8 cellular contexts compared by ENCODE assay signal in the genomic region with DNA sequence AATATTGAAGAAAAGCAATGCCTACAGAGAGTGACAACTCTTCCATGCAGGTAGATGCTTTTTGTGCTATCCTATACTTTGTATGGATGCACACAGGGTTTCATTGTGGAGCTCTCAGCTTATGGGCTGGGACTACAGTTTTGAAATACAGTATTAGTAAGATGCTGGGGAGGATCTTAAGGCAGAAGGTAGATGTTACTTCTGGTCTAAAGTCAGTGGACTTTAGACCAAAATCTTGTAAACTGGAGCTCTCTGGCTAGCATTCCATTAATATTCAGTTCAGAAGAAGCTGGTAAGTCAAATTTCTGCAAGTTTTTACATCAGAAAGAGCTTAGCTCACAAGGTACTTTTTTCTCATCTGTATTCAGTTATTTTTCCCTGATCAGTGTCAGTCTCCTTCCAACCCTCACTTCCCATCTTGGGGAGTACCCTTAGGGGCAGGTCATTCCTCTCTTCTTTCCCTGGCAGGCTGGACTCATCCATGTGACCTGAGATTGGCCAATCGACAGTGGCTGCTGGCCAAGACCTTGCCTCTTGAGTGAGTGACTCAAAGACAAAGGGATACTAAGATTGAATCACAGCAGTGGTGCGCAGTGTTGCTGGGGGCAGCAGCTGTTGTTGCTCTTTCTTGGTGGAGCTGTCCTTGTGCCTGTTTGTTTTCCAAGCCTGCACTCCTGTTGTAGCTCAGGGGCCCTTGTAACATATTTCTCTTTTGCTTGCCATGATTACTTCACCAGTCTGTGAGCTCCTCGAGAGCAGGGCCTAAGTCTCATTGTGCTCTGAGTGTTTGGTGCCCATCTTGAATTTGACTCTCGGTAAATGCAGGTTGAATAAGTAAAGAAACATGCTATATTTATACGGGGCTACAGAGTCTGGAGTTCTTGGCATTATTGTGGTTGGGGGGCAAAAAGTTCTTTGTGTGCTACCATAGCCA. TPM values are rescaled to one million over a fixed set of nuclear protein-coding genes. Genes with fewer than 3 reads are reported as not detected.
DNase-seq lines count a peak whose midpoint lies in the region; ATAC-seq and TF ChIP-seq lines count a peak whose summit lies in the region.

No MANE protein-coding gene starts in this region.

- H3K4me3 ChIP-seq in epithelial cell of proximal tubule (ENCODE audit: low read depth, low read length): no peak overlapping the region

- ATAC-seq in activated CD8-positive, alpha-beta T cell treated with anti-CD3 and anti-CD28 coated beads, Interleukin-2, amount 10 ng/mL, durations not matched to agents 7 days and 5 days: no peak
- no peak for ATAC-seq in stimulated activated memory B cell treated with anti-CD40 and anti-IgM and Interleukin-4, amounts not matched to agents 10 μg/mL and 1 μg/mL and 100 μg/mL, for 72 hours

- peaks cover 52% of the 10 kb centered on the region for H3K4me1 Mint-ChIP-seq in activated CD8-positive, alpha-beta T cell treated with anti-CD3 and anti-CD28 coated beads, Interleukin-2, amount 10 ng/mL, durations not matched to agents 7 days and 5 days (ENCODE audit: low read depth)
- H3K4me1 Mint-ChIP-seq in stimulated activated memory B cell treated with anti-CD40 and anti-IgM and Interleukin-4, amounts not matched to agents 10 μg/mL and 1 μg/mL and 100 μg/mL, for 72 hours: peaks cover 50% of the 10 kb centered on the region

- no peak for TF ChIP-seq CTCF in epithelial cell of proximal tubule (conservative IDR thresholded peaks at IDR 0.05; ENCODE audit: low read depth, low read length)

- H3K27me3 Mint-ChIP-seq in activated CD8-positive, alpha-beta T cell treated with anti-CD3 and anti-CD28 coated beads, Interleukin-2, amount 10 ng/mL, durations not matched to agents 7 days and 5 days (ENCODE audit: low read depth): no peaks in the 10 kb centered on the region
- H3K27me3 Mint-ChIP-seq in stimulated activated memory B cell treated with anti-CD40 and anti-IgM and Interleukin-4, amounts not matched to agents 10 μg/mL and 1 μg/mL and 100 μg/mL, for 72 hours: no peaks in the 10 kb centered on the region

- peak overlapping the region; percentile 99 for H3K27ac Mint-ChIP-seq in activated CD8-positive, alpha-beta T cell treated with anti-CD3 and anti-CD28 coated beads, Interleukin-2, amount 10 ng/mL, durations not matched to agents 7 days and 5 days
- H3K27ac Mint-ChIP-seq in stimulated activated memory B cell treated with anti-CD40 and anti-IgM and Interleukin-4, amounts not matched to agents 10 μg/mL and 1 μg/mL and 100 μg/mL, for 72 hours: peak overlapping the region; percentile 100

- peaks cover 20% of the 10 kb centered on the region for H3K36me3 Mint-ChIP-seq in activated CD8-positive, alpha-beta T cell treated with anti-CD3 and anti-CD28 coated beads, Interleukin-2, amount 10 ng/mL, durations not matched to agents 7 days and 5 days (ENCODE audit: low read depth)
- peaks cover 6% of the 10 kb centered on the region for H3K36me3 Mint-ChIP-seq in stimulated activated memory B cell treated with anti-CD40 and anti-IgM and Interleukin-4, amounts not matched to agents 10 μg/mL and 1 μg/mL and 100 μg/mL, for 72 hours

- H3K4me3 Mint-ChIP-seq in activated CD8-positive, alpha-beta T cell treated with anti-CD3 and anti-CD28 coated beads, Interleukin-2, amount 10 ng/mL, durations not matched to agents 7 days and 5 days: peak overlapping the region; percentile 77
- H3K4me3 Mint-ChIP-seq in stimulated activated memory B cell treated with anti-CD40 and anti-IgM and Interleukin-4, amounts not matched to agents 10 μg/mL and 1 μg/mL and 100 μg/mL, for 72 hours: no peak overlapping the region

- H3K9me3 Mint-ChIP-seq in activated CD8-positive, alpha-beta T cell treated with anti-CD3 and anti-CD28 coated beads, Interleukin-2, amount 10 ng/mL, durations not matched to agents 7 days and 5 days (ENCODE audit: insufficient read depth): peaks cover 8% of the 10 kb centered on the region
- peaks cover 6% of the 10 kb centered on the region for H3K9me3 Mint-ChIP-seq in stimulated activated memory B cell treated with anti-CD40 and anti-IgM and Interleukin-4, amounts not matched to agents 10 μg/mL and 1 μg/mL and 100 μg/mL, for 72 hours

- DNase-seq in SIG-M5 treated with dmso at 0.1 percent for 504 hours (lab: John Stamatoyannopoulos, UW; ENCODE audit: unreplicated experiment): peak; percentile 42
- no peak for DNase-seq in SIG-M5 (lab: John Stamatoyannopoulos, UW)
- peak; percentile 94 for DNase-seq in NCI-H2196 treated with DMSO at 0.1 percent for 48 hours (lab: John Stamatoyannopoulos, UW; ENCODE audit: unreplicated experiment)
- DNase-seq in activated CD8-positive, alpha-beta T cell treated with anti-CD3 and anti-CD28 coated beads, Interleukin-2, amount 10 ng/mL, durations not matched to agents 7 days and 5 days: peak; percentile 56
- DNase-seq in epithelial cell of proximal tubule (ENCODE audit: low read depth): peak; percentile 84
- DNase-seq in midbrain (lab: John Stamatoyannopoulos, UW): peak; percentile 80
- no peak for DNase-seq in DMS114 treated with DMSO at 0.1 percent for 48 hours (lab: John Stamatoyannopoulos, UW; ENCODE audit: unreplicated experiment)

- POLR2A ChIA-PET in activated CD8-positive, alpha-beta T cell treated with anti-CD3 and anti-CD28 coated beads, Interleukin-2, amount 10 ng/mL, durations not matched to agents 7 days and 5 days (lab: Charles Lee): interaction anchor here (0.9 to 11.2 kb wide), 4 partner anchors 22 to 150 kb away, joined by 3 to 401 read pairs (median 3); partner anchors contain the start of gene RBM39

- CTCF ChIA-PET in activated CD8-positive, alpha-beta T cell treated with anti-CD3 and anti-CD28 coated beads, Interleukin-2, amount 10 ng/mL, durations not matched to agents 7 days and 5 days (lab: Charles Lee): interaction anchor here (0.6 to 2.3 kb wide), 6 partner anchors 8 to 185 kb away, joined by 3 to 48 read pairs (median 6); partner anchors contain the start of genes RBM39 and SCAND1

RNA-seq across cellular contexts. Expression of gene PHF20, which starts 2.8 kb away (rescaled TPM):
- 10 to 100 TPM; 53.6 to 61.5 TPM for total RNA-seq in activated CD8-positive, alpha-beta T cell treated with anti-CD3 and anti-CD28 coated beads, Interleukin-2, amount 10 ng/mL, durations not matched to agents 7 days and 5 days
- 19.0 and 28.4 TPM in 2 replicates for total RNA-seq in epithelial cell of proximal tubule

RNA-seq across cellular contexts. Expression of gene RBM39, which starts 26.9 kb away (rescaled TPM):
- total RNA-seq in activated CD8-positive, alpha-beta T cell treated with anti-CD3 and anti-CD28 coated beads, Interleukin-2, amount 10 ng/mL, durations not matched to agents 7 days and 5 days: 100 to 1,000 TPM; 333 to 358 TPM
- 117 and 148 TPM in 2 replicates for total RNA-seq in epithelial cell of proximal tubule

Comparison
In these comparisons a context has a peak if more than half of its experiments do, and no peak if none do; other contexts are left out.
1. DNase-seq: peak in SIG-M5 treated with dmso at 0.1 percent for 504 hours (single experiment), NCI-H2196 treated with DMSO at 0.1 percent for 48 hours (single experiment), activated CD8-positive, alpha-beta T cell treated with anti-CD3 and anti-CD28 coated beads, Interleukin-2, amount 10 ng/mL, durations not matched to agents 7 days and 5 days (single experiment), epithelial cell of proximal tubule (single experiment) and midbrain (single experiment); none in SIG-M5 (single experiment) and DMS114 treated with DMSO at 0.1 percent for 48 hours (single experiment).